ENCODE assay signal across 8 cellular contexts in the genomic region with DNA sequence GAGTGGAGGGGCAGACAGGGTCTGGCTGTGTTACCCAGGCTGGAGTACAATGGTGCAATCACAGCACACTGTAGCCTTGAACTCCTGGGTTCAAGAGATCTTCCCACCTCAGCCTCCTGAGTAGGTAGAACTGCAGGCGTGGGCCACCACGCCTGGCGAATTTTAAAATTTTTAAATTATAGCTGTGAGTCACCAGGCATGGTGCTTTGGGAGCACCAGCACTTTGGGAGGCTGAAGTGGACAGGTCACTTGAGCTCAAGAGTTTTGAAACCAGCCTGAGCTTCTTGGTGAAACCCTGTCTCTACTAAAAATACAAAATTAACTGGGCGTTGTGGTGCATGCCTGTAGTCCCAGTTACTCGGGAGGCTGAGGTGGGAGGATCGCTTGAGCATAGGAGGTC.
"Had no signal": no experiment of that assay in that cellular context is flagged by ENCODE, and none has a peak within 500 bp of the region (broad histone marks: within the 10 kb centered on the region; RNA-seq: fewer than 3 reads in every experiment).

No MANE protein-coding gene starts in this region.

- ATAC-seq: GM23338, K562 had no signal

- H3K4me2 ChIP-seq: GM23338 had no signal

- H2AFZ ChIP-seq: GM23338 had no signal

- DNase-seq: H9, HCEC 1CT, IMR-90 had no signal

- FAIRE-seq: H1, H54 had no signal

- H3K4me3 ChIP-seq: GM23338, K562 had no signal

- H3K27ac ChIP-seq: HL-60 had no signal
